13 cellular contexts compared by ENCODE assay signal in the genomic region with DNA sequence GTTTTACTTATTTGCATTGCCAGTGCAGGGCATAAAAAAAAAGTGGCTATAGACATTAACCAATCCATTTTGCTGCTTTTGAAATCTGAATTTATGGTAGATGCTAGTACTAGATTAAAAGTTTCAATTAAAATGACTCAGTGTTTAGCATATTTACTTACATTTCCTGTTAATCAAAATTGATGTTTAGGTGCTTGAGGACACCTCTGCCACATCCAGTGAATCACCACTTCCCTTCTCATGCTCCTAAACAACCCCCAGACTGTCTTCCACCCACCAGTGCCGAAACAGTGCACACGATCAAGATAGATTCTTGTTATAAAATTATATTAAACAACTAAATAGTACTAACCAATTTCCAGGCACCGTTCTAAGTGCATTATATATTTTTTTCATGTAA. TPM values are rescaled to one million over a fixed set of nuclear protein-coding genes. Genes with fewer than 3 reads are reported as not detected.
DNase-seq lines count a peak whose midpoint lies in the region; ATAC-seq and TF ChIP-seq lines count a peak whose summit lies in the region.
"Had no signal": no experiment of that assay in that cellular context is flagged by ENCODE, and none has a peak within 500 bp of the region (broad histone marks: within the 10 kb centered on the region; RNA-seq: fewer than 3 reads in every experiment).

No MANE protein-coding gene starts in this region.

- H3K27ac ChIP-seq in tibial artery = no peak overlapping the region
- H3K27ac ChIP-seq: ovary had no signal

- H3K4me1 ChIP-seq in skeletal muscle satellite cell (ENCODE audit: control insufficient read depth, insufficient read depth, low read length) (peaks cover 22% of the 10 kb centered on the region), tibial artery (peaks cover 0 to 11% (median 7%) of the 10 kb centered on the region in 4 donors)

- H3K4me2 ChIP-seq in skeletal muscle satellite cell (ENCODE audit: low read length) = peak overlapping the region; percentile 95

- intact Hi-C loops in tibial artery (cut with DNase I; ENCODE audit: low total_unique reads) = no loop called here

- H3K36me3 ChIP-seq in skeletal muscle satellite cell (ENCODE audit: insufficient read depth, low read length) (no peaks in the 10 kb centered on the region), tibial artery (no peaks in the 10 kb centered on the region)
- H3K36me3 ChIP-seq: ovary had no signal

- peaks cover 56% of the 10 kb centered on the region for H3K27me3 Mint-ChIP-seq in activated T-cell treated with anti-CD3 and anti-CD28 coated beads, Interleukin-2, amount 50 U/mL, for 72 hours (ENCODE audit: low read depth)

- no peaks in the 10 kb centered on the region for H3K9me3 Mint-ChIP-seq in activated T-cell treated with anti-CD3 and anti-CD28 coated beads, Interleukin-2, amount 50 U/mL, for 72 hours

- H3K27me3 ChIP-seq in skeletal muscle satellite cell (ENCODE audit: control insufficient read depth, insufficient read depth, low read length) (no peaks in the 10 kb centered on the region), tibial artery (peaks cover 0 to 7% of the 10 kb centered on the region in 2 donors)
- H3K27me3 ChIP-seq: ovary had no signal

- H3K4me1 Mint-ChIP-seq in activated T-cell treated with anti-CD3 and anti-CD28 coated beads, Interleukin-2, amount 50 U/mL, for 72 hours (ENCODE audit: low read depth) = peaks cover 20% of the 10 kb centered on the region

- H3K4me3 ChIP-seq in skeletal muscle satellite cell (ENCODE audit: low read length) = no peak overlapping the region
- no peak overlapping the region for H3K4me3 ChIP-seq in tibial artery

- TF ChIP-seq CTCF in tibial artery (IDR thresholded peaks at IDR 0.05) = no peak

- H3K9ac ChIP-seq in skeletal muscle satellite cell (ENCODE audit: low read depth, low read length) = no peak overlapping the region

- H3K9me3 ChIP-seq in skeletal muscle satellite cell (replicated peaks; ENCODE audit: low read length) = no peaks in the 10 kb centered on the region
- no peaks in the 10 kb centered on the region for H3K9me3 ChIP-seq in tibial artery
- H3K9me3 ChIP-seq: ovary had no signal

- H3K36me3 Mint-ChIP-seq in activated T-cell treated with anti-CD3 and anti-CD28 coated beads, Interleukin-2, amount 50 U/mL, for 72 hours (ENCODE audit: insufficient read depth in 2 of 2) = no peaks in the 10 kb centered on the region

- peak in 1 of 2 donors; percentile 9 for DNase-seq in activated T-cell treated with anti-CD3 and anti-CD28 coated beads, Interleukin-2, amount 50 U/mL, for 72 hours
- DNase-seq in activated T-cell treated with anti-CD3 and anti-CD28 coated beads, Interleukin-2, amount 50 U/mL, for 1 hour = no peak
- DNase-seq in HT1080 (ENCODE audit: low read depth) (peak; percentile 56), dermis blood vessel endothelial cell (peak; percentile 34), tibial artery (no peak), D341Med (ENCODE audit: low spot score) (no peak)
- DNase-seq: AML-193, GDM1 had no signal

- H3K4me3 Mint-ChIP-seq in activated T-cell treated with anti-CD3 and anti-CD28 coated beads, Interleukin-2, amount 50 U/mL, for 72 hours = peak overlapping the region; percentile 73 to 84

- no peak overlapping the region for H3K27ac Mint-ChIP-seq in activated T-cell treated with anti-CD3 and anti-CD28 coated beads, Interleukin-2, amount 50 U/mL, for 72 hours

- peak; percentile 78 to 79 for ATAC-seq in activated T-cell treated with anti-CD3 and anti-CD28 coated beads, Interleukin-2, amount 50 U/mL, for 72 hours (replicated peaks in 1 of 2)
- ATAC-seq in GM19023 (IDR thresholded peaks at IDR 0.05; ENCODE audit: unreplicated experiment) = no peak

RNA-seq across cellular contexts. Expression of a gene that starts 32.7 kb away (rescaled TPM):
- total RNA-seq in activated T-cell treated with anti-CD3 and anti-CD28 coated beads, Interleukin-2, amount 50 U/mL, for 72 hours = 10 to 100 TPM; 22.0 to 26.4 TPM
- total RNA-seq in HT1080 (2014; rRNA removed; shearing (Covaris generic)) = 24.5 and 28.2 TPM in 2 replicates
- 10.9 and 12.3 TPM in 2 replicates for polyA plus RNA-seq in HT1080 (2015; cell fraction: cytosol; rRNA removed)
- 28.4 and 31.0 TPM in 2 replicates for polyA plus RNA-seq in HT1080 (2015; cell fraction: nucleus; rRNA removed)
- total RNA-seq in dermis blood vessel endothelial cell = 18.7 and 30.2 TPM in 2 replicates
- 6.8 and 11.2 TPM in 2 replicates for total RNA-seq in skeletal muscle satellite cell (2012; rRNA removed)

RNA-seq across cellular contexts. Expression of a gene that starts 37.7 kb away (rescaled TPM):
- not detected for total RNA-seq in activated T-cell treated with anti-CD3 and anti-CD28 coated beads, Interleukin-2, amount 50 U/mL, for 72 hours
- total RNA-seq in HT1080 (2014; rRNA removed; shearing (Covaris generic)) = 0.19 TPM in 1 of 2 replicates, not detected in the other
- polyA plus RNA-seq in HT1080 (2015; cell fraction: cytosol; rRNA removed) = 5.3 and 5.4 TPM in 2 replicates
- 6.9 and 8.5 TPM in 2 replicates for polyA plus RNA-seq in HT1080 (2015; cell fraction: nucleus; rRNA removed)
- 0.05 TPM in 1 of 2 replicates, not detected in the other for total RNA-seq in dermis blood vessel endothelial cell
- total RNA-seq in skeletal muscle satellite cell (2012; rRNA removed) = 0.22 TPM in 1 of 2 replicates, not detected in the other
- total RNA-seq: cerebellum, HepG2, ovary had no signal
- polyA plus RNA-seq: HepG2 had no signal

Comparison
In these comparisons a context has a peak if more than half of its experiments do, and no peak if none do; other contexts are left out.
1. DNase-seq: peak in HT1080 (single experiment) and dermis blood vessel endothelial cell (single experiment); none in activated T-cell treated with anti-CD3 and anti-CD28 coated beads, Interleukin-2, amount 50 U/mL, for 1 hour (single experiment), tibial artery (0 of 2) and D341Med (single experiment).